Comparison of ENCODE assay signal across 9 cellular contexts in the genomic region with DNA sequence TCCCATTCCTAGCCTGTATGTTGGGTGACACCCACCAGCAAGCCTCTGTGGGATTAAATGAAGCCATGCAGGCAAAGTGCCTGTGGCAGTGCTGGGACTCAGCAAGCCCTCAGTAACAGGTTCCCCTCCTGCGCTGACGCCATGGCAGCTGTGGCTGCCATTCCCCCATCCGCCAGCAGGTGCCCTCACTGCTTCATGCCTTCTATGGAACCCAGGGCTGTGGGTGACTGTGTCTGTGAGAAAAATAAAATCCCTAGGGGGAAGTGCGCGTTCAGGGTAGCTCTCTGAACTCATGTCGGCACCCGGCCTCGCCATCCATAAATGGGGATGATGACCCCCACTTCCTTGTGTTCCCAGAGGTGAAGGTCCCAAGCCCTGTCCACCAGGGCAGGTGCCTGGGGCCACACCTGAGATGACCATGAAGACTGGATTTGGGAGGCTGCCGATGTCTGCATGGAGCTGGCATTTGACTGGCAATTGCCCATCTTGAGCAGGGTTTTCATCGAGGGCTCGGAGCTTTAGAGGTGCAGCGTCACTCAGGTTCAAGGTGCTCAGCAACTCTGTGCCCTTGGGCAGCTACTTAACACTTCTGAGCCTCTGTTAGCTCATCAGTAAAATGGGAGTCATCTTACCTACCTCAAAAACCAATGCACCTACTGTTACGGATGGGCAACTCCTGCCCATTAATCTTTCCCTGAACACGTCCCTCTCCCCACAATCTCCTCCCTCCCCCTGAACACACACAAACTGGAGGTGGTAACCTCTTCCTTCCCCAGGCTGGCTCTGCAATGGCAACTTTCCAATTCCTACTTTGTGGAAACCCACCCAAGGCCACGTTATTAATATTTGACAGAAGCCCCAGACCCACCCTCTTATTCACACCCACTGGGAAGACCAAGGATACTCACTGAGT. TPM values are rescaled to one million over a fixed set of nuclear protein-coding genes. Genes with fewer than 3 reads are reported as not detected.
A peak's percentile ranks its signal among the peaks of the same experiment; 100 is the strongest.
DNase-seq lines count a peak whose midpoint lies in the region; ATAC-seq, FAIRE-seq and TF ChIP-seq lines count a peak whose summit lies in the region.
"Had no signal": no experiment of that assay in that cellular context is flagged by ENCODE, and none has a peak within 500 bp of the region (broad histone marks: within the 10 kb centered on the region; RNA-seq: fewer than 3 reads in every experiment).

No MANE protein-coding gene starts in this region.

- in situ Hi-C loops in HepG2 (cut with HindIII; ENCODE audit: extremely low pct_ligation_motif_present, low pct_unique_long_range_greater_than_20kb) = loop anchor here (10.0 kb wide), 1 partner anchor 52 kb away; no protein-coding TSS in a partner anchor

- H3K9ac ChIP-seq in HepG2 (ENCODE audit: insufficient read depth, low read depth, low read length) = no peak overlapping the region

- POLR2A ChIA-PET in HepG2 (lab: Yijun Ruan, JAX) = interaction anchor here (0.9 kb wide), 1 partner anchor 95 kb away, joined by 3 read pairs; no protein-coding TSS in a partner anchor

- TF ChIP-seq CTCF in BE2C (IDR thresholded peaks at IDR 0.05; ENCODE audit: low read depth, low read length) (peak; percentile 69), HepG2 (CRISPR knock-in tag; IDR thresholded peaks at IDR 0.05) (peak; percentile 97)

- no peak overlapping the region for H2AFZ ChIP-seq in HepG2 (ENCODE audit: low read length)

- intact Hi-C loops in HepG2 (cut with micrococcal nuclease; ENCODE audit: unreplicated experiment) = loop anchor here (1.0 kb wide), 3 partner anchors 31 to 93 kb away; no protein-coding TSS in a partner anchor

- H3K9me3 ChIP-seq in BE2C (no peaks in the 10 kb centered on the region), HepG2 (ENCODE audit: low read length) (no peaks in the 10 kb centered on the region)
- H3K9me3 ChIP-seq: SJSA1 had no signal

- no peak for TF ChIP-seq POLR2A in HepG2 (IDR thresholded peaks at IDR 0.05; ENCODE audit: insufficient read depth in 1 of 2, low read depth in 2 of 2, low read length in 2 of 2)

- peak; percentile 60 for DNase-seq in BE2C
- peak; percentile 79 for DNase-seq in NCI-H2227 (lab: John Stamatoyannopoulos, UW; ENCODE audit: unreplicated experiment)
- peak; percentile 80 to 82 for DNase-seq in activated CD4-positive, alpha-beta T cell treated with anti-CD3 and anti-CD28 coated beads for 24 hours (ENCODE audit: low read depth in 2 of 2)
- peak; percentile 33 for DNase-seq in cerebellar cortex (ENCODE audit: low spot score)
- peak; percentile 53 for DNase-seq in HepG2 (ENCODE audit: low spot score)
- peak; percentile 63 for DNase-seq in stimulated activated CD8-positive, alpha-beta memory T cell treated with anti-CD3 and anti-CD28 coated beads, Interleukin-12 subunit alpha, Interleukin-12 subunit beta, amount 100 ng/mL, for 4 hours (ENCODE audit: low read depth)

- WGBS in HepG2 (ENCODE audit: low lambda C conversion rate) = 1% methylated on average over 15 of the region's 15 CpGs

- ATAC-seq in GM18909 (IDR thresholded peaks at IDR 0.05; ENCODE audit: poor library complexity, unreplicated experiment) (peak; percentile 86), HG03108 (IDR thresholded peaks at IDR 0.05; ENCODE audit: unreplicated experiment) (peak; percentile 82), HepG2 (peak; percentile 91)

- H3K4me3 ChIP-seq in BE2C (ENCODE audit: low read depth, low read length) (no peak overlapping the region), HepG2 (replicated peaks in 1 of 3; ENCODE audit: insufficient read depth in 1 of 3, low read depth in 2 of 3, low read length in 3 of 3) (no peak overlapping the region)
- H3K4me3 ChIP-seq: SJSA1 had no signal

- TF ChIP-seq RAD21 in HepG2 (CRISPR knock-in tag; IDR thresholded peaks at IDR 0.05) = peak; percentile 83

- CTCF ChIA-PET in HepG2 (lab: Yijun Ruan, JAX; ENCODE audit: low intra/inter-chr PET ratio, low total read pairs) = interaction anchor here (1.1 to 3.5 kb wide), 5 partner anchors 31 to 92 kb away, joined by 3 to 36 read pairs (median 17); no protein-coding TSS in a partner anchor

- H3K36me3 ChIP-seq in BE2C (no peaks in the 10 kb centered on the region), HepG2 (replicated peaks in 1 of 2; ENCODE audit: control insufficient read depth in 1 of 2, insufficient read depth in 2 of 2, low read length in 2 of 2) (no peaks in the 10 kb centered on the region)
- H3K36me3 ChIP-seq: SJSA1 had no signal

- H3K4me1 ChIP-seq in BE2C = no peaks in the 10 kb centered on the region
- peaks cover 5% of the 10 kb centered on the region; the same call in 1 of the 2 replicates for H3K4me1 ChIP-seq in HepG2 (ENCODE audit: insufficient read depth, low read length)
- H3K4me1 ChIP-seq: SJSA1 had no signal

- peak; percentile 82 for FAIRE-seq in HepG2 (lab: Jason Lieb, UNC)

- no peaks in the 10 kb centered on the region for H3K79me2 ChIP-seq in HepG2 (ENCODE audit: insufficient read depth, low read length)

- no TSS peak for BruUV-seq in HepG2 (replicated peaks; lab: Mats Ljungman, UMichigan)

- H3K27me3 ChIP-seq in BE2C (peaks cover 32% of the 10 kb centered on the region), HepG2 (ENCODE audit: control insufficient read depth in 1 of 2, insufficient read depth in 2 of 2, low read length in 2 of 2) (peaks cover 26 to 88% of the 10 kb centered on the region in 2 experiments; a peak in 4 of 5 replicates)

- TF ChIP-seq EP300 in HepG2 (IDR thresholded peaks at IDR 0.05; ENCODE audit: low read depth in 2 of 2, low read length in 2 of 2) = no peak
- TF ChIP-seq EP300 in HepG2 (CRISPR knock-in tag; IDR thresholded peaks at IDR 0.05; ENCODE audit: borderline replicate concordance) = no peak

- H3K4me2 ChIP-seq in HepG2 (ENCODE audit: low read depth, low read length) = no peak overlapping the region

- H4K20me1 ChIP-seq in HepG2 (ENCODE audit: insufficient read depth, low read length) = no peaks in the 10 kb centered on the region; the same call in 1 of the 2 replicates

- no peak overlapping the region for H3K27ac ChIP-seq in HepG2 (ENCODE audit: extremely low read length, insufficient read depth, low read length)
- H3K27ac ChIP-seq: SJSA1 had no signal

TF ChIP-seq in HepG2, 621 proteins besides CTCF, POLR2A, EP300 and RAD21 (continues in another document):
- TF ChIP-seq SP4 (CRISPR knock-in tag; IDR thresholded peaks at IDR 0.05) (no peak), SMC3 (IDR thresholded peaks at IDR 0.05; ENCODE audit: low read length) (peak; percentile 86), ZNF598 (CRISPR knock-in tag; IDR thresholded peaks at IDR 0.05; ENCODE audit: borderline replicate concordance) (0 out of 2 replicates have a peak, but pooled peaks have one; percentile 55), BHLHE40 (IDR thresholded peaks at IDR 0.05; ENCODE audit: low read length) (0 out of 2 replicates have a peak, but pooled peaks have one; percentile 19), STAG1 (CRISPR knock-in tag; IDR thresholded peaks at IDR 0.05) (peak; percentile 91), ZNF296 (CRISPR knock-in tag; conservative IDR thresholded peaks at IDR 0.05) (0 out of 2 replicates have a peak, but pooled peaks have one; percentile 25), SUZ12 (IDR thresholded peaks at IDR 0.05; ENCODE audit: low read depth, low read length) (0 out of 2 replicates have a peak, but pooled peaks have one; percentile 7), ZNF547 (CRISPR knock-in tag; IDR thresholded peaks at IDR 0.05) (no peak), ZBTB20 (CRISPR knock-in tag; IDR thresholded peaks at IDR 0.05; ENCODE audit: borderline replicate concordance, low read depth) (0 out of 2 replicates have a peak, but pooled peaks have one; percentile 48)
- TF ChIP-seq, protein P1, sequence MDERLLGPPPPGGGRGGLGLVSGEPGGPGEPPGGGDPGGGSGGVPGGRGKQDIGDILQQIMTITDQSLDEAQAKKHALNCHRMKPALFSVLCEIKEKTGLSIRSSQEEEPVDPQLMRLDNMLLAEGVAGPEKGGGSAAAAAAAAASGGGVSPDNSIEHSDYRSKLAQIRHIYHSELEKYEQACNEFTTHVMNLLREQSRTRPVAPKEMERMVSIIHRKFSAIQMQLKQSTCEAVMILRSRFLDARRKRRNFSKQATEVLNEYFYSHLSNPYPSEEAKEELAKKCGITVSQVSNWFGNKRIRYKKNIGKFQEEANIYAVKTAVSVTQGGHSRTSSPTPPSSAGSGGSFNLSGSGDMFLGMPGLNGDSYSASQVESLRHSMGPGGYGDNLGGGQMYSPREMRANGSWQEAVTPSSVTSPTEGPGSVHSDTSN (CRISPR knock-in tag; IDR thresholded peaks at IDR 0.05) = no peak
- TF ChIP-seq, protein P2, sequence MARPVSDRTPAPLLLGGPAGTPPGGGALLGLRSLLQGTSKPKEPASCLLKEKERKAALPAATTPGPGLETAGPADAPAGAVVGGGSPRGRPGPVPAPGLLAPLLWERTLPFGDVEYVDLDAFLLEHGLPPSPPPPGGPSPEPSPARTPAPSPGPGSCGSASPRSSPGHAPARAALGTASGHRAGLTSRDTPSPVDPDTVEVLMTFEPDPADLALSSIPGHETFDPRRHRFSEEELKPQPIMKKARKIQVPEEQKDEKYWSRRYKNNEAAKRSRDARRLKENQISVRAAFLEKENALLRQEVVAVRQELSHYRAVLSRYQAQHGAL (CRISPR knock-in tag; IDR thresholded peaks at IDR 0.05; ENCODE audit: not compliant biosample characterization) = no peak

RNA-seq across cellular contexts. Expression of a gene that starts 2.9 kb away (rescaled TPM):
- not detected for polyA plus RNA-seq in BE2C (2012; ENCODE audit: insufficient read depth, insufficient read length, low read depth)
- total RNA-seq in HepG2 (2016; rRNA removed; fragmentation: Illumina TruSeq; extraction: Trizol) = not detected in 2 replicates
- total RNA-seq in HepG2 (2016; cell fraction: cytosol; rRNA removed; fragmentation: Illumina TruSeq; extraction: Trizol; ENCODE audit: low read depth) = not detected in 2 replicates
- not detected in 2 replicates for total RNA-seq in HepG2 (2016; cell fraction: insoluble cytoplasmic fraction; rRNA removed; fragmentation: Illumina TruSeq; extraction: Trizol)
- total RNA-seq in HepG2 (2016; cell fraction: membrane; rRNA removed; fragmentation: Illumina TruSeq; extraction: Trizol) = not detected in 2 replicates
- not detected in 2 replicates for total RNA-seq in HepG2 (2016; cell fraction: nucleus; rRNA removed; fragmentation: Illumina TruSeq; extraction: Trizol)
- polyA plus RNA-seq in HepG2 (2011; rRNA removed) = not detected in 2 replicates
- not detected in 2 replicates for polyA plus RNA-seq in HepG2 (2011; cell fraction: cytosol; rRNA removed)
- not detected in 2 replicates for polyA plus RNA-seq in HepG2 (2011; cell fraction: nucleus; rRNA removed)
- polyA plus RNA-seq in HepG2 (2012) = not detected in 2 replicates
- not detected in 2 replicates for polyA plus RNA-seq in HepG2 (2016; cell fraction: cytosol; fragmentation: Illumina TruSeq; extraction: Trizol; ENCODE audit: low read depth)
- not detected in 2 replicates for polyA plus RNA-seq in HepG2 (2016; cell fraction: insoluble cytoplasmic fraction; fragmentation: Illumina TruSeq; extraction: Trizol; ENCODE audit: low read depth)
- polyA plus RNA-seq in HepG2 (2016; cell fraction: membrane; fragmentation: Illumina TruSeq; extraction: Trizol; ENCODE audit: low read depth) = not detected in 2 replicates
- polyA plus RNA-seq in HepG2 (2016; cell fraction: nucleus; fragmentation: Illumina TruSeq; extraction: Trizol; ENCODE audit: insufficient read depth, low read depth) = not detected in 2 replicates
- not detected in 2 replicates for polyA minus RNA-seq in HepG2 (2011; rRNA and poly(A)+ RNA removed; ENCODE audit: low replicate concordance)
- polyA minus RNA-seq in HepG2 (2011; cell fraction: cytosol; rRNA and poly(A)+ RNA removed) = not detected in 2 replicates
- polyA minus RNA-seq in HepG2 (2011; cell fraction: nucleus; rRNA and poly(A)+ RNA removed) = not detected in 2 replicates
- total RNA-seq: SJSA1 had no signal
